In genomic region chr12:1830981-1831930, GRCh38 we compare ENCODE assay signal across 1 cellular context.
TF ChIP-seq lines count a peak whose summit lies in the region.

No MANE protein-coding gene starts in this region.

TF ChIP-seq in K562, 482 proteins besides CTCF, POLR2A, EP300 and RAD21 (continued from another document):
- no peak for TF ChIP-seq ZNF609 (CRISPR knock-in tag; IDR thresholded peaks at IDR 0.05; ENCODE audit: borderline replicate concordance)
- no peak for TF ChIP-seq HDAC3 (IDR thresholded peaks at IDR 0.05; ENCODE audit: borderline replicate concordance, partially characterized antibody)
- TF ChIP-seq CTCFL (IDR thresholded peaks at IDR 0.05; ENCODE audit: borderline replicate concordance, insufficient read depth, low read depth, low read length, poor library complexity, severe bottlenecking), result no peak
- TF ChIP-seq HMBOX1 (IDR thresholded peaks at IDR 0.05), result no peak
- peak; percentile 90 for TF ChIP-seq EHMT2 (IDR thresholded peaks at IDR 0.05)
- TF ChIP-seq PTTG1 (tag; IDR thresholded peaks at IDR 0.05; ENCODE audit: low read depth), result no peak
- no peak for TF ChIP-seq PRPF4 (IDR thresholded peaks at IDR 0.05; ENCODE audit: insufficient read depth, low read depth, low read length, poor library complexity, severe bottlenecking)
